In genomic region chr17:56597495-56597990, GRCh38 we compare ENCODE assay signal across 8 cellular contexts. TPM values are rescaled to one million over a fixed set of nuclear protein-coding genes. Genes with fewer than 3 reads are reported as not detected.
DNase-seq lines count a peak whose midpoint lies in the region; ATAC-seq and TF ChIP-seq lines count a peak whose summit lies in the region.

No MANE protein-coding gene starts in this region.

- H3K9ac ChIP-seq in ES-I3 (ENCODE audit: low read depth, low read length) = peak overlapping the region; percentile 90; the same call in 1 of the 2 replicates

- no peaks in the 10 kb centered on the region for H3K36me3 Mint-ChIP-seq in endothelial cell (ENCODE audit: low read depth, unreplicated experiment)

- H3K27ac Mint-ChIP-seq in endothelial cell (ENCODE audit: unreplicated experiment) = no peak overlapping the region

- no peak for ATAC-seq in gastrocnemius medialis
- no peak for ATAC-seq in HG02642 (IDR thresholded peaks at IDR 0.05; ENCODE audit: poor library complexity, unreplicated experiment)
- no peak for ATAC-seq in HG03469 (IDR thresholded peaks at IDR 0.05; ENCODE audit: unreplicated experiment)

- H3K36me3 ChIP-seq in ES-I3 (ENCODE audit: insufficient read depth, low read length) (no peaks in the 10 kb centered on the region), gastrocnemius medialis (no peaks in the 10 kb centered on the region)

- in situ Hi-C loops in gastrocnemius medialis (cut with MboI; ENCODE audit: low sequenced_read_pairs in 4 of 4) = loop anchor here in 2 of 4 donors (10.0 to 25.0 kb wide), 2 partner anchors 117 to 365 kb away; partner anchors contain the start of gene COIL (in 1 of the 2)

- peaks cover 0 to 22% (median 8%) of the 10 kb centered on the region in 3 donors for H3K27me3 ChIP-seq in gastrocnemius medialis

- DNase-seq in NCI-H2171 (lab: John Stamatoyannopoulos, UW) (peak; percentile 11), endothelial cell (ENCODE audit: low spot score) (peak; percentile 34), gastrocnemius medialis (no peak), putamen (ENCODE audit: low spot score) (no peak)
- DNase-seq in activated effector memory CD4-positive, alpha-beta T cell treated with Interleukin-2 at 50 U/mL for 16 hours = no peak

- H3K4me3 Mint-ChIP-seq in endothelial cell (ENCODE audit: unreplicated experiment) = peak overlapping the region; percentile 86

- no peak for TF ChIP-seq POLR2A in gastrocnemius medialis (IDR thresholded peaks at IDR 0.05)

- peak overlapping the region in 1 of 4 donors; percentile 84 for H3K27ac ChIP-seq in gastrocnemius medialis

- H3K4me1 Mint-ChIP-seq in endothelial cell (ENCODE audit: unreplicated experiment) = peaks cover 11% of the 10 kb centered on the region

- H3K9me3 Mint-ChIP-seq in endothelial cell (ENCODE audit: unreplicated experiment) = no peaks in the 10 kb centered on the region

- peak overlapping the region; percentile 44 to 67 (median 54) for H3K4me3 ChIP-seq in gastrocnemius medialis

- peaks cover 12% of the 10 kb centered on the region for H3K27me3 Mint-ChIP-seq in endothelial cell (ENCODE audit: unreplicated experiment)

- intact Hi-C loops in gastrocnemius medialis (cut with DNase I; ENCODE audit: low total_unique reads) = loop anchor here (10.0 kb wide), 2 partner anchors 377 to 1333 kb away; partner anchors contain the start of genes HLF and SCPEP1

- H3K4me1 ChIP-seq in ES-I3 (ENCODE audit: insufficient read depth, low read length) = peaks cover 9% of the 10 kb centered on the region; the same call in 1 of the 2 replicates
- peaks cover 15 to 29% of the 10 kb centered on the region in 2 donors for H3K4me1 ChIP-seq in gastrocnemius medialis

- no peaks in the 10 kb centered on the region for H3K9me3 ChIP-seq in ES-I3 (ENCODE audit: control insufficient read depth, insufficient read depth, low read length)
- no peaks in the 10 kb centered on the region for H3K9me3 ChIP-seq in gastrocnemius medialis

- TF ChIP-seq CTCF in endothelial cell (IDR thresholded peaks at IDR 0.05; ENCODE audit: unreplicated experiment) = no peak
- no peak for TF ChIP-seq CTCF in gastrocnemius medialis (IDR thresholded peaks at IDR 0.05 in 4 of 5, conservative IDR thresholded peaks at IDR 0.05 in 1 of 5)

RNA-seq across cellular contexts. Expression of gene NOG, which starts 4.0 kb away (rescaled TPM):
- total RNA-seq in endothelial cell (ENCODE audit: unreplicated experiment) = not detected
- 1 to 10 TPM; 2.9 to 6.7 (median 3.1) TPM for total RNA-seq in gastrocnemius medialis

Comparison
In these comparisons a context has a peak if more than half of its experiments do, and no peak if none do; other contexts are left out.
1. DNase-seq: peak in NCI-H2171 (single experiment) and endothelial cell (single experiment); none in gastrocnemius medialis (0 of 2), activated effector memory CD4-positive, alpha-beta T cell treated with Interleukin-2 at 50 U/mL for 16 hours (single experiment) and putamen (single experiment).